In the genomic region with DNA sequence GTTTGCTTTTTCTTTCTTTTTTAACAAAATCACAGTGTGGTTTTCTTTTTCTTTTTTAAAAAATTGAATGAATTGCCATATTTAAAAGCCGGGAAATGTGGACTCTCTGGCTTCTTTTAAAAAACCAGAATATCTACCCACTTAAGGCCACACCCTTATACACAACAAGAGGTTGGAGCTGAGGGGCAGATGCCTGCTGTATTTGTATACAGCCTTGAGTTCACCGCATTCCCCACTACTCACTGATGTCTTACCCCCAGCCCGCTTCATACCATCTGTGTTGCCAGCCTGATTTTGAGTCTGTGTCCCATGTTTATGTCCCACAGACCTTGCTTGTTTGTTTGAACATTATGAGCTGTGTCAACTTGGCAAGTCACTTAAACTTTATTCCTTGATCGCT, we compare ENCODE assay signal across 18 cellular contexts. TPM values are rescaled to one million over a fixed set of nuclear protein-coding genes. Genes with fewer than 3 reads are reported as not detected.
DNase-seq lines count a peak whose midpoint lies in the region; ATAC-seq and TF ChIP-seq lines count a peak whose summit lies in the region.
"Had no signal": no experiment of that assay in that cellular context is flagged by ENCODE, and none has a peak within 500 bp of the region (broad histone marks: within the 10 kb centered on the region; RNA-seq: fewer than 3 reads in every experiment).

No MANE protein-coding gene starts in this region.

- H3K27ac Mint-ChIP-seq in osteocyte (ENCODE audit: unreplicated experiment), result peak overlapping the region; percentile 77
- H3K27ac Mint-ChIP-seq: activated CD8-positive, alpha-beta T cell treated with anti-CD3 and anti-CD28 coated beads for 36 hours; activated T-helper 1 cell treated with anti-CD3 and anti-CD28 coated beads, Interleukin-12 subunit alpha, Interleukin-12 subunit beta, Interleukin-2, Interleukin-4 antibody, amounts not matched to agents 30 ng/mL and 10 ng/mL and 1 ng/mL, durations not matched to agents 14 hours and 24 hours and 36 hours had no signal

- in situ Hi-C loops in transverse colon (cut with MboI; ENCODE audit: low pct_ligation_motif_present in 1 of 4, low pct_unique_long_range_greater_than_20kb in 1 of 4, low sequenced_read_pairs in 3 of 4), result no loop called here

- H3K27me3 ChIP-seq in heart left ventricle (no peaks in the 10 kb centered on the region), esophagus muscularis mucosa (no peaks in the 10 kb centered on the region), transverse colon (no peaks in the 10 kb centered on the region)
- H3K27me3 ChIP-seq: pancreas, testis had no signal

- TF ChIP-seq POLR2A in heart left ventricle (IDR thresholded peaks at IDR 0.05), result no peak
- no peak for TF ChIP-seq POLR2A in esophagus muscularis mucosa (IDR thresholded peaks at IDR 0.05; ENCODE audit: low read depth)
- TF ChIP-seq POLR2A in transverse colon (IDR thresholded peaks at IDR 0.05), result no peak

- no peaks in the 10 kb centered on the region for H3K9me3 ChIP-seq in heart left ventricle
- H3K9me3 ChIP-seq in esophagus muscularis mucosa, result no peaks in the 10 kb centered on the region
- H3K9me3 ChIP-seq in transverse colon, result no peaks in the 10 kb centered on the region
- H3K9me3 ChIP-seq: pancreas, testis had no signal

- H3K27ac ChIP-seq in heart left ventricle (peak overlapping the region in 9 of 12 donors; percentile 28 to 76 (median 60)), esophagus muscularis mucosa (replicated peaks in 1 of 4) (peak overlapping the region; percentile 70 to 78 (median 76)), transverse colon (peak overlapping the region; percentile 44 to 64 (median 62))

- DNase-seq in heart left ventricle, result no peak
- DNase-seq in cardiac septum (ENCODE audit: low spot score), result no peak
- no peak for DNase-seq in esophagus muscularis mucosa (ENCODE audit: extremely low spot score)
- DNase-seq in osteocyte (ENCODE audit: extremely low spot score, unreplicated experiment), result no peak
- no peak for DNase-seq in transverse colon
- no peak for DNase-seq in COLO668 (lab: John Stamatoyannopoulos, UW; ENCODE audit: unreplicated experiment)
- DNase-seq: 8988T; activated CD8-positive, alpha-beta T cell treated with anti-CD3 and anti-CD28 coated beads for 36 hours; DMS79 treated with DMSO at 0.1 percent for 48 hours; NCI-H187; NCI-H510A treated with DMSO at 0.1 percent for 48 hours; pancreas; SW 1271; testis had no signal

- H3K36me3 Mint-ChIP-seq in osteocyte (ENCODE audit: unreplicated experiment), result peaks cover 55% of the 10 kb centered on the region

- TF ChIP-seq EP300 in esophagus muscularis mucosa (IDR thresholded peaks at IDR 0.05) (no peak), transverse colon (IDR thresholded peaks at IDR 0.05; ENCODE audit: low read depth) (no peak)

- no peaks in the 10 kb centered on the region for H3K27me3 Mint-ChIP-seq in osteocyte (ENCODE audit: unreplicated experiment)
- H3K27me3 Mint-ChIP-seq: activated CD8-positive, alpha-beta T cell treated with anti-CD3 and anti-CD28 coated beads for 36 hours had no signal

- H3K4me3 Mint-ChIP-seq in osteocyte (ENCODE audit: unreplicated experiment), result no peak overlapping the region
- H3K4me3 Mint-ChIP-seq: activated CD8-positive, alpha-beta T cell treated with anti-CD3 and anti-CD28 coated beads for 36 hours; activated T-helper 1 cell treated with anti-CD3 and anti-CD28 coated beads, Interleukin-12 subunit alpha, Interleukin-12 subunit beta, Interleukin-2, Interleukin-4 antibody, amounts not matched to agents 30 ng/mL and 10 ng/mL and 1 ng/mL, durations not matched to agents 14 hours and 24 hours and 36 hours; CD14-positive monocyte had no signal

- 92 to 98% (median 96%) methylated on average over 4 of the region's 4 CpGs for WGBS in heart left ventricle, 4 donors
- 95% methylated on average over 4 of the region's 4 CpGs for WGBS in esophagus muscularis mucosa
- 87 to 91% methylated on average over 4 of the region's 4 CpGs for WGBS in transverse colon (ENCODE audit: low coverage in 1 of 2), 2 donors

- peaks cover 39% of the 10 kb centered on the region for H3K4me1 Mint-ChIP-seq in osteocyte (ENCODE audit: unreplicated experiment)

- intact Hi-C loops in heart left ventricle (cut with DNase I), result no loop called here
- intact Hi-C loops in cardiac septum (cut with DNase I), result no loop called here
- intact Hi-C loops in esophagus muscularis mucosa (cut with DNase I), result no loop called here
- intact Hi-C loops in transverse colon (cut with DNase I; ENCODE audit: low total_unique reads), result no loop called here

- no peaks in the 10 kb centered on the region for H3K9me3 Mint-ChIP-seq in osteocyte (ENCODE audit: unreplicated experiment)
- H3K9me3 Mint-ChIP-seq: activated CD8-positive, alpha-beta T cell treated with anti-CD3 and anti-CD28 coated beads for 36 hours; activated T-helper 1 cell treated with anti-CD3 and anti-CD28 coated beads, Interleukin-12 subunit alpha, Interleukin-12 subunit beta, Interleukin-2, Interleukin-4 antibody, amounts not matched to agents 30 ng/mL and 10 ng/mL and 1 ng/mL, durations not matched to agents 14 hours and 24 hours and 36 hours; CD14-positive monocyte had no signal

- no peak overlapping the region for H3K4me3 ChIP-seq in heart left ventricle
- no peak overlapping the region for H3K4me3 ChIP-seq in esophagus muscularis mucosa
- H3K4me3 ChIP-seq in transverse colon, result no peak overlapping the region
- H3K4me3 ChIP-seq: pancreas, testis had no signal

- TF ChIP-seq CTCF in heart left ventricle (IDR thresholded peaks at IDR 0.05) (no peak), esophagus muscularis mucosa (IDR thresholded peaks at IDR 0.05) (no peak), osteocyte (IDR thresholded peaks at IDR 0.05) (no peak), transverse colon (IDR thresholded peaks at IDR 0.05) (no peak)

- no peak for ATAC-seq in heart left ventricle
- ATAC-seq in HG03432 (IDR thresholded peaks at IDR 0.05; ENCODE audit: unreplicated experiment), result no peak
- no peak for ATAC-seq in GM19351 (IDR thresholded peaks at IDR 0.05; ENCODE audit: unreplicated experiment)
- ATAC-seq: activated CD8-positive, alpha-beta T cell treated with anti-CD3 and anti-CD28 coated beads for 36 hours had no signal

- H3K4me1 ChIP-seq in heart left ventricle, result peaks cover 0 to 65% (median 29%) of the 10 kb centered on the region in 12 donors
- peaks cover 53 to 91% (median 74%) of the 10 kb centered on the region in 4 donors for H3K4me1 ChIP-seq in esophagus muscularis mucosa
- peaks cover 6 to 39% (median 18%) of the 10 kb centered on the region in 4 donors for H3K4me1 ChIP-seq in transverse colon

- peaks cover 0 to 87% (median 68%) of the 10 kb centered on the region in 9 donors for H3K36me3 ChIP-seq in heart left ventricle
- peaks cover 13 to 86% (median 41%) of the 10 kb centered on the region in 4 donors for H3K36me3 ChIP-seq in esophagus muscularis mucosa
- H3K36me3 ChIP-seq in transverse colon, result peaks cover 0 to 6% (median 1%) of the 10 kb centered on the region in 4 donors

RNA-seq across cellular contexts. Expression of a gene that starts 14.3 kb away (rescaled TPM):
- 10 to 100 TPM; 12.2 to 72.6 (median 28.1) TPM for total RNA-seq in heart left ventricle
- polyA plus RNA-seq in heart left ventricle, result 10 to 100 TPM; 14.9 to 46.0 TPM
- 13.4 TPM for total RNA-seq in cardiac septum
- total RNA-seq in esophagus muscularis mucosa, result 10 to 100 TPM; 50.5 to 94.5 (median 78.3) TPM
- total RNA-seq in osteocyte, result 53.3 and 57.1 TPM in 2 replicates
- total RNA-seq in transverse colon, result 100 to 1,000 TPM in 1 of 4 donors, 10 to 100 TPM in 3; 49.2 to 108 (median 57.8) TPM
